8 cellular contexts compared by ENCODE assay signal in genomic region chr4:108172780-108173598, GRCh38. TPM values are rescaled to one million over a fixed set of nuclear protein-coding genes. Genes with fewer than 3 reads are reported as not detected.
DNase-seq lines count a peak whose midpoint lies in the region; ATAC-seq lines count a peak whose summit lies in the region.

No MANE protein-coding gene starts in this region.

- peak overlapping the region; percentile 92 for H3K4me3 Mint-ChIP-seq in activated naive CD4-positive, alpha-beta T cell treated with anti-CD3 and anti-CD28 coated beads, Interleukin-2, amount 50 U/mL, for 24 hours

- H3K27me3 Mint-ChIP-seq in activated naive CD4-positive, alpha-beta T cell treated with anti-CD3 and anti-CD28 coated beads, Interleukin-2, amount 50 U/mL, for 24 hours: no peaks in the 10 kb centered on the region

- intact Hi-C loops in left ventricle myocardium superior (cut with micrococcal nuclease): no loop called here

- H3K36me3 Mint-ChIP-seq in activated naive CD4-positive, alpha-beta T cell treated with anti-CD3 and anti-CD28 coated beads, Interleukin-2, amount 50 U/mL, for 24 hours: peaks cover 10% of the 10 kb centered on the region

- no peaks in the 10 kb centered on the region for H3K9me3 Mint-ChIP-seq in activated naive CD4-positive, alpha-beta T cell treated with anti-CD3 and anti-CD28 coated beads, Interleukin-2, amount 50 U/mL, for 24 hours

- peak overlapping the region; percentile 99 for H3K27ac Mint-ChIP-seq in activated naive CD4-positive, alpha-beta T cell treated with anti-CD3 and anti-CD28 coated beads, Interleukin-2, amount 50 U/mL, for 24 hours

- DNase-seq in 8988T: peak; percentile 43
- DNase-seq in RPMI7951 (ENCODE audit: low read depth): peak; percentile 94
- peak; percentile 62 for DNase-seq in left ventricle myocardium superior
- DNase-seq in renal cortical epithelial cell (ENCODE audit: low read depth): peak; percentile 61
- DNase-seq in NCI-H1048 (lab: John Stamatoyannopoulos, UW): no peak

- H3K4me1 Mint-ChIP-seq in activated naive CD4-positive, alpha-beta T cell treated with anti-CD3 and anti-CD28 coated beads, Interleukin-2, amount 50 U/mL, for 24 hours: peaks cover 61% of the 10 kb centered on the region

- peak; percentile 39 for ATAC-seq in GM18517 (IDR thresholded peaks at IDR 0.05; ENCODE audit: unreplicated experiment)
- ATAC-seq in HG03175 (IDR thresholded peaks at IDR 0.05; ENCODE audit: unreplicated experiment): peak; percentile 50
- peak; percentile 88 for ATAC-seq in left ventricle myocardium superior

RNA-seq across cellular contexts. Expression of gene LEF1, which starts 4.3 kb away (rescaled TPM):
- total RNA-seq in RPMI7951 (2014; rRNA removed; shearing (Covaris generic)): 31.6 and 52.9 TPM in 2 replicates
- total RNA-seq in left ventricle myocardium superior (0.47 TPM), renal cortical epithelial cell (0.52 and 18.6 TPM in 2 replicates)
